In the genomic region with DNA sequence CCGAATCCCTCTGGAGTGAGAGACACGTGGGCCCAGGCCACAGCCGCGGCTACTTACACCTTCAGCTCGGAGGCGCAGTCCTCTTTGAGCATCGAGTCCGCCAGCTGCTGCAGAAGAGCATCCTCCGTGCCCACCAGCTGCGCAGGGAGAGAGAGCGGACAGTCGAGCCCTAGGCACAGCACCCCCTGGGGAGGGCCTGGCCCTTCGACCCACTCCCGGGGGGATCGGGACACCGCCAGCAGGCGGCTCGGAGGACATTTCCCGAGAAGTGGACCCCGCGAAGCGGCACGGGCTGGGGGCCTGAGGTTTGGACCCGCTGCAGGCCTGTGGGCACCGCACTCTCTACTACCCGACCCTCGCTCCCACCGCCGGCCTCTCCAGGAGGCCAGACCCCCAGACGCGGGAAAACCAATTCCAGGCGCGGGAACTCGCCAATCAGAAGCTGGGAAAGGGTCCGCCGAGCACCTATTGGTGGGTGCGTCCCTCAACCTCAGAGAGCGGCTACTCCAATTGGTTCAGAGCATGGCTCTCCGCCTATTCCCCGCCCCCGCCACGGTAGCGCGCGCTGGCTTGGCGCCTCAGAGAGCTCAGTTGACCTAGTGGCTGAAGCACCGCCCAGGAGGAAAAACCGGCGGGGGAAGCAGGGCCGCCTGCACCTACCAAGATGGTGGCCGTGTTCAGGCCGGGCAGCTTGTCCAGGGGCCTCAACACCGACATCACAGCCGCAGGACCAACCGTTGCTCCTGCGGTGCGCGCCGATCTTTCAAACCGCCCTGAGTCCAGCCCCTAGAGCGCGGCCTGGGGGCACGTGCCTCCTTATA, we compare ENCODE assay signal across 1 cellular context.
A peak's percentile ranks its signal among the peaks of the same experiment; 100 is the strongest.
TF ChIP-seq lines count a peak whose summit lies in the region.

A gene with protein sequence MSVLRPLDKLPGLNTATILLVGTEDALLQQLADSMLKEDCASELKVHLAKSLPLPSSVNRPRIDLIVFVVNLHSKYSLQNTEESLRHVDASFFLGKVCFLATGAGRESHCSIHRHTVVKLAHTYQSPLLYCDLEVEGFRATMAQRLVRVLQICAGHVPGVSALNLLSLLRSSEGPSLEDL (minus strand): TSS at position 793 of the 821 bp plus-strand sequence. CDS start 76 bp downstream, at position 717.

TF ChIP-seq in HEK293, 187 proteins besides CTCF, POLR2A, EP300 and RAD21 (continued from another document and continues in another):
- TF ChIP-seq, protein P1, sequence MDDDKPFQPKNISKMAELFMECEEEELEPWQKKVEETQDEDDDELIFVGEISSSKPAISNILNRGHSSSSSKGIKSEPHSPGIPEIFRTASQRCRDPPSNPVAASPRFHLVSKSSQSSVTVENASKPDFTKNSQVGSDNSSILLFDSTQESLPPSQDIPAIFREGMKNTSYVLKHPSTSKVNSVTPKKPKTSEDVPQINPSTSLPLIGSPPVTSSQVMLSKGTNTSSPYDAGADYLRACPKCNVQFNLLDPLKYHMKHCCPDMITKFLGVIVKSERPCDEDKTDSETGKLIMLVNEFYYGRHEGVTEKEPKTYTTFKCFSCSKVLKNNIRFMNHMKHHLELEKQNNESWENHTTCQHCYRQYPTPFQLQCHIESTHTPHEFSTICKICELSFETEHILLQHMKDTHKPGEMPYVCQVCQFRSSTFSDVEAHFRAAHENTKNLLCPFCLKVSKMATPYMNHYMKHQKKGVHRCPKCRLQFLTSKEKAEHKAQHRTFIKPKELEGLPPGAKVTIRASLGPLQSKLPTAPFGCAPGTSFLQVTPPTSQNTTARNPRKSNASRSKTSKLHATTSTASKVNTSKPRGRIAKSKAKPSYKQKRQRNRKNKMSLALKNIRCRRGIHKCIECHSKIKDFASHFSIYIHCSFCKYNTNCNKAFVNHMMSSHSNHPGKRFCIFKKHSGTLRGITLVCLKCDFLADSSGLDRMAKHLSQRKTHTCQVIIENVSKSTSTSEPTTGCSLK (tag by site-specific recombination; IDR thresholded peaks at IDR 0.05): no peak
- TF ChIP-seq ZNF548 (tag by site-specific recombination; IDR thresholded peaks at IDR 0.05): no peak
- TF ChIP-seq, protein P2, sequence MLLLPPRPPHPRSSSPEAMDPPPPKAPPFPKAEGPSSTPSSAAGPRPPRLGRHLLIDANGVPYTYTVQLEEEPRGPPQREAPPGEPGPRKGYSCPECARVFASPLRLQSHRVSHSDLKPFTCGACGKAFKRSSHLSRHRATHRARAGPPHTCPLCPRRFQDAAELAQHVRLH (tag by site-specific recombination; IDR thresholded peaks at IDR 0.05): peak; percentile 62
- TF ChIP-seq SP7 (tag by site-specific recombination; IDR thresholded peaks at IDR 0.05): peak; percentile 66
- TF ChIP-seq, protein P3, sequence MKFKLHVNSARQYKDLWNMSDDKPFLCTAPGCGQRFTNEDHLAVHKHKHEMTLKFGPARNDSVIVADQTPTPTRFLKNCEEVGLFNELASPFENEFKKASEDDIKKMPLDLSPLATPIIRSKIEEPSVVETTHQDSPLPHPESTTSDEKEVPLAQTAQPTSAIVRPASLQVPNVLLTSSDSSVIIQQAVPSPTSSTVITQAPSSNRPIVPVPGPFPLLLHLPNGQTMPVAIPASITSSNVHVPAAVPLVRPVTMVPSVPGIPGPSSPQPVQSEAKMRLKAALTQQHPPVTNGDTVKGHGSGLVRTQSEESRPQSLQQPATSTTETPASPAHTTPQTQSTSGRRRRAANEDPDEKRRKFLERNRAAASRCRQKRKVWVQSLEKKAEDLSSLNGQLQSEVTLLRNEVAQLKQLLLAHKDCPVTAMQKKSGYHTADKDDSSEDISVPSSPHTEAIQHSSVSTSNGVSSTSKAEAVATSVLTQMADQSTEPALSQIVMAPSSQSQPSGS (tag by site-specific recombination; IDR thresholded peaks at IDR 0.05; ENCODE audit: low read depth): no peak
- TF ChIP-seq, protein P4, sequence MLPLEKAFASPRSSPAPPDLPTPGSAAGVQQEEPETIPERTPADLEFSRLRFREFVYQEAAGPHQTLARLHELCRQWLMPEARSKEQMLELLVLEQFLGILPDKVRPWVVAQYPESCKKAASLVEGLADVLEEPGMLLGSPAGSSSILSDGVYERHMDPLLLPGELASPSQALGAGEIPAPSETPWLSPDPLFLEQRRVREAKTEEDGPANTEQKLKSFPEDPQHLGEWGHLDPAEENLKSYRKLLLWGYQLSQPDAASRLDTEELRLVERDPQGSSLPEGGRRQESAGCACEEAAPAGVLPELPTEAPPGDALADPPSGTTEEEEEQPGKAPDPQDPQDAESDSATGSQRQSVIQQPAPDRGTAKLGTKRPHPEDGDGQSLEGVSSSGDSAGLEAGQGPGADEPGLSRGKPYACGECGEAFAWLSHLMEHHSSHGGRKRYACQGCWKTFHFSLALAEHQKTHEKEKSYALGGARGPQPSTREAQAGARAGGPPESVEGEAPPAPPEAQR (tag by site-specific recombination; IDR thresholded peaks at IDR 0.05): no peak
- TF ChIP-seq ZBTB48 (tag by site-specific recombination; IDR thresholded peaks at IDR 0.05): peak; percentile 93
- no peak for TF ChIP-seq SALL2 (tag by site-specific recombination; IDR thresholded peaks at IDR 0.05; ENCODE audit: borderline replicate concordance)
- TF ChIP-seq ZNF366 (tag by site-specific recombination; conservative IDR thresholded peaks at IDR 0.05): no peak
- no peak for TF ChIP-seq ZNF114 (tag by site-specific recombination; IDR thresholded peaks at IDR 0.05)
- TF ChIP-seq ZNF324 (tag by site-specific recombination; IDR thresholded peaks at IDR 0.05): no peak
- TF ChIP-seq, protein P5, sequence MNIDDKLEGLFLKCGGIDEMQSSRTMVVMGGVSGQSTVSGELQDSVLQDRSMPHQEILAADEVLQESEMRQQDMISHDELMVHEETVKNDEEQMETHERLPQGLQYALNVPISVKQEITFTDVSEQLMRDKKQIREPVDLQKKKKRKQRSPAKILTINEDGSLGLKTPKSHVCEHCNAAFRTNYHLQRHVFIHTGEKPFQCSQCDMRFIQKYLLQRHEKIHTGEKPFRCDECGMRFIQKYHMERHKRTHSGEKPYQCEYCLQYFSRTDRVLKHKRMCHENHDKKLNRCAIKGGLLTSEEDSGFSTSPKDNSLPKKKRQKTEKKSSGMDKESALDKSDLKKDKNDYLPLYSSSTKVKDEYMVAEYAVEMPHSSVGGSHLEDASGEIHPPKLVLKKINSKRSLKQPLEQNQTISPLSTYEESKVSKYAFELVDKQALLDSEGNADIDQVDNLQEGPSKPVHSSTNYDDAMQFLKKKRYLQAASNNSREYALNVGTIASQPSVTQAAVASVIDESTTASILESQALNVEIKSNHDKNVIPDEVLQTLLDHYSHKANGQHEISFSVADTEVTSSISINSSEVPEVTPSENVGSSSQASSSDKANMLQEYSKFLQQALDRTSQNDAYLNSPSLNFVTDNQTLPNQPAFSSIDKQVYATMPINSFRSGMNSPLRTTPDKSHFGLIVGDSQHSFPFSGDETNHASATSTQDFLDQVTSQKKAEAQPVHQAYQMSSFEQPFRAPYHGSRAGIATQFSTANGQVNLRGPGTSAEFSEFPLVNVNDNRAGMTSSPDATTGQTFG (tag by site-specific recombination; IDR thresholded peaks at IDR 0.05; ENCODE audit: borderline replicate concordance): no peak
- TF ChIP-seq SP2 (tag by site-specific recombination; IDR thresholded peaks at IDR 0.05): peak; percentile 97
- TF ChIP-seq ZNF837 (tag by site-specific recombination; IDR thresholded peaks at IDR 0.05): peak; percentile 19; the same call in 1 of the 2 replicates
- no peak for TF ChIP-seq ZNF473 (tag by site-specific recombination; IDR thresholded peaks at IDR 0.05)
- no peak for TF ChIP-seq ZNF140 (tag by site-specific recombination; IDR thresholded peaks at IDR 0.05)
- no peak for TF ChIP-seq ZNF555 (tag by site-specific recombination; conservative IDR thresholded peaks at IDR 0.05)
- no peak for TF ChIP-seq ZNF677 (tag by site-specific recombination; IDR thresholded peaks at IDR 0.05)
- no peak for TF ChIP-seq ZNF311 (tag by site-specific recombination; IDR thresholded peaks at IDR 0.05; ENCODE audit: borderline replicate concordance)
- peak; percentile 37 for TF ChIP-seq SETDB1 (IDR thresholded peaks at IDR 0.05; ENCODE audit: insufficient read length, low read length)
- no peak for TF ChIP-seq ZNF146 (tag by site-specific recombination; IDR thresholded peaks at IDR 0.05)
- TF ChIP-seq KLF1 (tag by site-specific recombination; IDR thresholded peaks at IDR 0.05): no peak; the same call in 1 of the 2 replicates
- TF ChIP-seq HOXA7 (CRISPR knock-in tag; IDR thresholded peaks at IDR 0.05; ENCODE audit: borderline replicate concordance): no peak
- TF ChIP-seq, protein P6, sequence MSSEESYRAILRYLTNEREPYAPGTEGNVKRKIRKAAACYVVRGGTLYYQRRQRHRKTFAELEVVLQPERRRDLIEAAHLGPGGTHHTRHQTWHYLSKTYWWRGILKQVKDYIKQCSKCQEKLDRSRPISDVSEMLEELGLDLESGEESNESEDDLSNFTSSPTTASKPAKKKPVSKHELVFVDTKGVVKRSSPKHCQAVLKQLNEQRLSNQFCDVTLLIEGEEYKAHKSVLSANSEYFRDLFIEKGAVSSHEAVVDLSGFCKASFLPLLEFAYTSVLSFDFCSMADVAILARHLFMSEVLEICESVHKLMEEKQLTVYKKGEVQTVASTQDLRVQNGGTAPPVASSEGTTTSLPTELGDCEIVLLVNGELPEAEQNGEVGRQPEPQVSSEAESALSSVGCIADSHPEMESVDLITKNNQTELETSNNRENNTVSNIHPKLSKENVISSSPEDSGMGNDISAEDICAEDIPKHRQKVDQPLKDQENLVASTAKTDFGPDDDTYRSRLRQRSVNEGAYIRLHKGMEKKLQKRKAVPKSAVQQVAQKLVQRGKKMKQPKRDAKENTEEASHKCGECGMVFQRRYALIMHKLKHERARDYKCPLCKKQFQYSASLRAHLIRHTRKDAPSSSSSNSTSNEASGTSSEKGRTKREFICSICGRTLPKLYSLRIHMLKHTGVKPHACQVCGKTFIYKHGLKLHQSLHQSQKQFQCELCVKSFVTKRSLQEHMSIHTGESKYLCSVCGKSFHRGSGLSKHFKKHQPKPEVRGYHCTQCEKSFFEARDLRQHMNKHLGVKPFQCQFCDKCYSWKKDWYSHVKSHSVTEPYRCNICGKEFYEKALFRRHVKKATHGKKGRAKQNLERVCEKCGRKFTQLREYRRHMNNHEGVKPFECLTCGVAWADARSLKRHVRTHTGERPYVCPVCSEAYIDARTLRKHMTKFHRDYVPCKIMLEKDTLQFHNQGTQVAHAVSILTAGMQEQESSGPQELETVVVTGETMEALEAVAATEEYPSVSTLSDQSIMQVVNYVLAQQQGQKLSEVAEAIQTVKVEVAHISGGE (tag by site-specific recombination; conservative IDR thresholded peaks at IDR 0.05; ENCODE audit: low read depth): peak; percentile 29; the same call in 1 of the 2 replicates
- TF ChIP-seq ZNF423 (tag by site-specific recombination; IDR thresholded peaks at IDR 0.05): no peak; the same call in 1 of the 2 replicates
- TF ChIP-seq, protein P7, sequence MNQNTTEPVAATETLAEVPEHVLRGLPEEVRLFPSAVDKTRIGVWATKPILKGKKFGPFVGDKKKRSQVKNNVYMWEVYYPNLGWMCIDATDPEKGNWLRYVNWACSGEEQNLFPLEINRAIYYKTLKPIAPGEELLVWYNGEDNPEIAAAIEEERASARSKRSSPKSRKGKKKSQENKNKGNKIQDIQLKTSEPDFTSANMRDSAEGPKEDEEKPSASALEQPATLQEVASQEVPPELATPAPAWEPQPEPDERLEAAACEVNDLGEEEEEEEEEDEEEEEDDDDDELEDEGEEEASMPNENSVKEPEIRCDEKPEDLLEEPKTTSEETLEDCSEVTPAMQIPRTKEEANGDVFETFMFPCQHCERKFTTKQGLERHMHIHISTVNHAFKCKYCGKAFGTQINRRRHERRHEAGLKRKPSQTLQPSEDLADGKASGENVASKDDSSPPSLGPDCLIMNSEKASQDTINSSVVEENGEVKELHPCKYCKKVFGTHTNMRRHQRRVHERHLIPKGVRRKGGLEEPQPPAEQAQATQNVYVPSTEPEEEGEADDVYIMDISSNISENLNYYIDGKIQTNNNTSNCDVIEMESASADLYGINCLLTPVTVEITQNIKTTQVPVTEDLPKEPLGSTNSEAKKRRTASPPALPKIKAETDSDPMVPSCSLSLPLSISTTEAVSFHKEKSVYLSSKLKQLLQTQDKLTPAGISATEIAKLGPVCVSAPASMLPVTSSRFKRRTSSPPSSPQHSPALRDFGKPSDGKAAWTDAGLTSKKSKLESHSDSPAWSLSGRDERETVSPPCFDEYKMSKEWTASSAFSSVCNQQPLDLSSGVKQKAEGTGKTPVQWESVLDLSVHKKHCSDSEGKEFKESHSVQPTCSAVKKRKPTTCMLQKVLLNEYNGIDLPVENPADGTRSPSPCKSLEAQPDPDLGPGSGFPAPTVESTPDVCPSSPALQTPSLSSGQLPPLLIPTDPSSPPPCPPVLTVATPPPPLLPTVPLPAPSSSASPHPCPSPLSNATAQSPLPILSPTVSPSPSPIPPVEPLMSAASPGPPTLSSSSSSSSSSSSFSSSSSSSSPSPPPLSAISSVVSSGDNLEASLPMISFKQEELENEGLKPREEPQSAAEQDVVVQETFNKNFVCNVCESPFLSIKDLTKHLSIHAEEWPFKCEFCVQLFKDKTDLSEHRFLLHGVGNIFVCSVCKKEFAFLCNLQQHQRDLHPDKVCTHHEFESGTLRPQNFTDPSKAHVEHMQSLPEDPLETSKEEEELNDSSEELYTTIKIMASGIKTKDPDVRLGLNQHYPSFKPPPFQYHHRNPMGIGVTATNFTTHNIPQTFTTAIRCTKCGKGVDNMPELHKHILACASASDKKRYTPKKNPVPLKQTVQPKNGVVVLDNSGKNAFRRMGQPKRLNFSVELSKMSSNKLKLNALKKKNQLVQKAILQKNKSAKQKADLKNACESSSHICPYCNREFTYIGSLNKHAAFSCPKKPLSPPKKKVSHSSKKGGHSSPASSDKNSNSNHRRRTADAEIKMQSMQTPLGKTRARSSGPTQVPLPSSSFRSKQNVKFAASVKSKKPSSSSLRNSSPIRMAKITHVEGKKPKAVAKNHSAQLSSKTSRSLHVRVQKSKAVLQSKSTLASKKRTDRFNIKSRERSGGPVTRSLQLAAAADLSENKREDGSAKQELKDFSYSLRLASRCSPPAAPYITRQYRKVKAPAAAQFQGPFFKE (tag by site-specific recombination; IDR thresholded peaks at IDR 0.05; ENCODE audit: borderline replicate concordance): no peak
- no peak; the same call in 1 of the 2 replicates for TF ChIP-seq ZNF223 (tag by site-specific recombination; IDR thresholded peaks at IDR 0.05)
- TF ChIP-seq ZNF777 (tag by site-specific recombination; IDR thresholded peaks at IDR 0.05; ENCODE audit: borderline replicate concordance): no peak
- TF ChIP-seq YY2 (tag by site-specific recombination; IDR thresholded peaks at IDR 0.05): no peak
- TF ChIP-seq ZNF174 (tag by site-specific recombination; IDR thresholded peaks at IDR 0.05): no peak
- TF ChIP-seq ZFP69B (tag by site-specific recombination; IDR thresholded peaks at IDR 0.05): peak; percentile 81; the same call in 1 of the 2 replicates
- peak; percentile 13; the same call in 1 of the 2 replicates for TF ChIP-seq ZBTB21 (tag by site-specific recombination; IDR thresholded peaks at IDR 0.05)
- peak; percentile 98 for TF ChIP-seq GLIS1 (tag by site-specific recombination; IDR thresholded peaks at IDR 0.05)
- no peak for TF ChIP-seq ZFP41 (tag by site-specific recombination; IDR thresholded peaks at IDR 0.05; ENCODE audit: borderline replicate concordance)
- TF ChIP-seq ZSCAN16 (tag by site-specific recombination; IDR thresholded peaks at IDR 0.05): peak; percentile 59; the same call in 1 of the 2 replicates
- peak; percentile 40; the same call in 1 of the 2 replicates for TF ChIP-seq ZNF2 (tag by site-specific recombination; IDR thresholded peaks at IDR 0.05)
